ENCODE assay signal across 10 cellular contexts in the genomic region with DNA sequence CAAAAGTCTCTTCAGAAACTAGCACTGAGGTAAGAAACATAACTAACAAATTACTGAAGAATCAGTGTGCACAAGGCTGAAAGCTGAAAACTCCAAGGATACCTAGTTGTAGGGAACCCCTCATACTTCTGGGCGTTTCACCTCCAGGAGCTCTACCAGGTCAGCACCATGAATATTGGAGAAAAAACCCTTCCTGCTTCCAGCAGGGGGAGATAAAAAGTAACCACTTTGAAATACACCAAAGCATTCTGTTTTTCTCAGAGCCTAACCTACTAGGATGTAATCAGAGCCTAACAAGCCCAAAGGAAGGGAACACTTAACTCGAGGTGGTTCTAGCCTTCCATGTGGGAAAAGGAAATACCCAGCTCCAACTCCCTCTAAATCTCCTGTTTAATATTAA.
DNase-seq lines count a peak whose midpoint lies in the region; ATAC-seq, FAIRE-seq and TF ChIP-seq lines count a peak whose summit lies in the region.
"Had no signal": no experiment of that assay in that cellular context is flagged by ENCODE, and none has a peak within 500 bp of the region (broad histone marks: within the 10 kb centered on the region; RNA-seq: fewer than 3 reads in every experiment).

No MANE protein-coding gene starts in this region.

- no peak overlapping the region for H3K56ac ChIP-seq in H9 (ENCODE audit: insufficient read length, low read depth, low read length)

- H3K4me2 ChIP-seq in H9 (ENCODE audit: insufficient read depth, insufficient read length, low read length) (no peak overlapping the region), keratinocyte (ENCODE audit: control insufficient read depth, extremely low read depth, insufficient read depth, low read depth, low read length) (no peak overlapping the region)

- H3K27me3 Mint-ChIP-seq in CD14-positive monocyte (ENCODE audit: low read depth in 3 of 3) (peaks cover 0 to 2% (median 0%) of the 10 kb centered on the region in 3 donors), H9 (ENCODE audit: low read depth) (no peaks in the 10 kb centered on the region)

- H3K4me3 Mint-ChIP-seq in CD14-positive monocyte (no peak overlapping the region), H9 (no peak overlapping the region)

- no peaks in the 10 kb centered on the region for H3K23me2 ChIP-seq in H9 (ENCODE audit: insufficient read length, low read depth, low read length, poor library complexity, severe bottlenecking)

- H4K5ac ChIP-seq in H9 (ENCODE audit: insufficient read length, low read depth, low read length): no peak overlapping the region

- H3K4ac ChIP-seq in H9 (ENCODE audit: low read depth, low read length): no peak overlapping the region

- no peak overlapping the region for H2BK20ac ChIP-seq in H9 (ENCODE audit: low read depth, low read length, poor library complexity, severe bottlenecking)

- H3K9me1 ChIP-seq in keratinocyte (ENCODE audit: control insufficient read depth, extremely low read depth, insufficient read depth, low read length): no peaks in the 10 kb centered on the region

- no peak overlapping the region for H4K8ac ChIP-seq in H9 (replicated peaks; ENCODE audit: insufficient read length, low read depth, low read length)

- no peak overlapping the region; the same call in 1 of the 2 replicates for H3K14ac ChIP-seq in H9 (ENCODE audit: insufficient read depth, low read length)

- H2AFZ ChIP-seq in H9 (ENCODE audit: low read length) (peak overlapping the region; percentile 93), keratinocyte (ENCODE audit: control insufficient read depth, low read length) (no peak overlapping the region)

- dilution Hi-C loops in keratinocyte (cut with MboI; ENCODE audit: extremely low pct_ligation_motif_present, low sequenced_read_pairs): no loop called here

- no peak overlapping the region for H2BK120ac ChIP-seq in H9 (ENCODE audit: low read depth, low read length, poor library complexity, severe bottlenecking)

- no peak overlapping the region for H2BK15ac ChIP-seq in H9 (ENCODE audit: low read depth, low read length)

- no peak overlapping the region for H3K4me3 ChIP-seq in keratinocyte (ENCODE audit: control insufficient read depth in 2 of 3, extremely low read depth in 1 of 3, insufficient read depth in 2 of 3, low read depth in 1 of 3, low read length in 3 of 3)
- no peak overlapping the region for H3K4me3 ChIP-seq in lower leg skin (ENCODE audit: low read depth, poor library complexity, severe bottlenecking)
- H3K4me3 ChIP-seq: SK-N-MC had no signal

- H4K91ac ChIP-seq in H9 (ENCODE audit: insufficient read length, low read depth, low read length): no peak overlapping the region

- peaks cover 0 to 4% (median 0%) of the 10 kb centered on the region in 7 donors for H3K9me3 Mint-ChIP-seq in CD14-positive monocyte
- H3K9me3 Mint-ChIP-seq in H9: peaks cover 1% of the 10 kb centered on the region in 2 experiments; a peak in 1 of 5 replicates

- no CpG with 5 or more reads among the region's 2 CpGs for WGBS in H9 (ENCODE audit: extremely low coverage, insufficient read length, low lambda C conversion rate)
- 43 to 49% methylated on average over 2 of the region's 2 CpGs for WGBS in lower leg skin, 2 donors

- DNase-seq in CD14-positive monocyte (ENCODE audit: low spot score) (no peak), H9 (peak; percentile 32), SW480 (ENCODE audit: low spot score) (peak; percentile 18), keratinocyte (ENCODE audit: low read depth, low spot score) (no peak), globus pallidus (ENCODE audit: low spot score) (no peak), lower leg skin (ENCODE audit: low spot score in 2 of 2) (no peak)
- DNase-seq: stimulated activated CD4-positive, alpha-beta T cell treated with anti-CD3 and anti-CD28 coated beads, Interleukin-2, amount 100 ng/mL, for 48 hours had no signal

- ATAC-seq in HG02870 (IDR thresholded peaks at IDR 0.05; ENCODE audit: unreplicated experiment) (no peak), HG02678 (IDR thresholded peaks at IDR 0.05; ENCODE audit: unreplicated experiment) (no peak)

- no peaks in the 10 kb centered on the region for H3K36me3 Mint-ChIP-seq in CD14-positive monocyte
- H3K36me3 Mint-ChIP-seq in H9 (ENCODE audit: insufficient read depth in 1 of 3, low read depth in 3 of 3): no peaks in the 10 kb centered on the region

- no peak for FAIRE-seq in keratinocyte (lab: Jason Lieb, UNC)

- no peak overlapping the region for H2BK5ac ChIP-seq in H9 (ENCODE audit: insufficient read length, low read length)

- no peaks in the 10 kb centered on the region for H3K27me3 ChIP-seq in H9 (ENCODE audit: insufficient read depth, low read length)
- no peaks in the 10 kb centered on the region for H3K27me3 ChIP-seq in keratinocyte (ENCODE audit: control insufficient read depth, extremely low read depth, insufficient read depth, low read length)

- H3K18ac ChIP-seq in H9 (ENCODE audit: insufficient read length, low read depth, low read length): no peak overlapping the region

- H3T11ph ChIP-seq in H9 (ENCODE audit: low read length): no peak overlapping the region

- H3K9me3 ChIP-seq in H9 (ENCODE audit: control insufficient read depth, low read depth, low read length): no peaks in the 10 kb centered on the region
- H3K9me3 ChIP-seq in keratinocyte (ENCODE audit: control insufficient read depth, low read depth, low read length): no peaks in the 10 kb centered on the region

- H3K9ac ChIP-seq in H9 (ENCODE audit: extremely low read depth, insufficient read length, low read length) (no peak overlapping the region), keratinocyte (ENCODE audit: control insufficient read depth, extremely low read depth, insufficient read depth, low read length) (no peak overlapping the region)

- no peaks in the 10 kb centered on the region for H4K20me1 ChIP-seq in H9 (ENCODE audit: control insufficient read depth, insufficient read depth, insufficient read length)
- no peaks in the 10 kb centered on the region for H4K20me1 ChIP-seq in keratinocyte (ENCODE audit: control insufficient read depth, extremely low read depth, insufficient read depth, low read length)

- no peaks in the 10 kb centered on the region for H3K79me1 ChIP-seq in H9 (ENCODE audit: insufficient read depth, low read depth, low read length, poor library complexity, severe bottlenecking)

- TF ChIP-seq POLR2A in lower leg skin (IDR thresholded peaks at IDR 0.05): no peak

- intact Hi-C loops in CD14-positive monocyte (cut with micrococcal nuclease) (no loop called here), lower leg skin (cut with DNase I; ENCODE audit: low total_unique reads) (no loop called here)

- H3K4me1 Mint-ChIP-seq in CD14-positive monocyte (peaks cover 5% of the 10 kb centered on the region), H9 (0 out of 4 replicates have a peak, but pooled peaks cover 0 to 3% of the 10 kb centered on the region in 2 experiments)

- H3K27ac ChIP-seq in H9 (ENCODE audit: insufficient read length, low read depth, low read length): no peak overlapping the region
- H3K27ac ChIP-seq in keratinocyte (ENCODE audit: control insufficient read depth, insufficient read depth, low read length): no peak overlapping the region
- H3K27ac ChIP-seq: SK-N-MC had no signal

- H3K4me1 ChIP-seq in H9 (ENCODE audit: insufficient read depth, low read length) (no peaks in the 10 kb centered on the region), keratinocyte (ENCODE audit: control insufficient read depth, extremely low read depth, insufficient read depth, low read length) (no peaks in the 10 kb centered on the region)

- no peaks in the 10 kb centered on the region for H3K36me3 ChIP-seq in keratinocyte (ENCODE audit: control insufficient read depth in 2 of 2, extremely low read depth in 1 of 2, insufficient read depth in 2 of 2, low read length in 2 of 2)

- H3K27ac Mint-ChIP-seq in CD14-positive monocyte: no peak overlapping the region
- H3K27ac Mint-ChIP-seq in H9: no peak overlapping the region

- no peak overlapping the region for H2BK12ac ChIP-seq in H9 (ENCODE audit: insufficient read length, low read depth, low read length)

- H3K23ac ChIP-seq in H9 (ENCODE audit: insufficient read length, low read depth, low read length): no peak overlapping the region

- TF ChIP-seq CTCF in CD14-positive monocyte (IDR thresholded peaks at IDR 0.05) (peak; percentile 20), H9 (conservative IDR thresholded peaks at IDR 0.05) (peak; percentile 74), keratinocyte (optimal IDR thresholded peaks at IDR 0.05 in 1 of 3, IDR thresholded peaks at IDR 0.05 in 1 of 3, conservative IDR thresholded peaks at IDR 0.05 in 1 of 3; ENCODE audit: extremely low read depth in 1 of 3, insufficient read depth in 2 of 3, low read length in 3 of 3) (peak in 2 of 3 experiments; percentile 20 to 43), lower leg skin (IDR thresholded peaks at IDR 0.05) (no peak)

- no peak overlapping the region for H2AK5ac ChIP-seq in H9 (ENCODE audit: insufficient read length, low read length)

- H3K79me2 ChIP-seq in H9 (ENCODE audit: insufficient read depth, low read length): no peaks in the 10 kb centered on the region
- H3K79me2 ChIP-seq in keratinocyte (ENCODE audit: control insufficient read depth, insufficient read depth, low read length): no peaks in the 10 kb centered on the region

Comparison
In these comparisons a context has a peak if more than half of its experiments do, and no peak if none do; other contexts are left out.
1. DNase-seq: peak in H9 (single experiment) and SW480 (single experiment); none in CD14-positive monocyte (single experiment), keratinocyte (single experiment), globus pallidus (single experiment) and lower leg skin (0 of 2).
2. CTCF ChIP-seq: peak in CD14-positive monocyte (single experiment), H9 (single experiment) and keratinocyte (2 of 3); none in lower leg skin (0 of 3).